11 cellular contexts compared by ENCODE assay signal in the genomic region with DNA sequence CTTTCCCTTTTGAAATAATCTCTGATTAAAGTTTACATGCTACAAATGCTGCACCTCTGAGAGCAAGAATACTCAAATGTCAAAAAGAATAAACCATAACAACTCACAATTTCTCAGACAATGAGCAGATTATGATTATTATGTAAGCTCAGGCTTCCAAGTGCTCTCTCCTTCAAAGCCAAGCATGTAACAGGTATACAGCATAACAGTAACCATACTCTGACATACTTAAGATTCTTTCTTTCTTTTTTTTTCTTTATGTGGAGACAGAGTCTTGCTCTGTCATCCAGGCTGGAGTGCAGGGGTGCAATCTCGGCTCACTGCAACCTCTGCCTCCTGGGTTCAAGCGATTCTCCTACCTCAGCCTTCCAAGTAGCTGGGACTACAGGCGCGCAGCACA.
A peak's percentile ranks its signal among the peaks of the same experiment; 100 is the strongest.
DNase-seq lines count a peak whose midpoint lies in the region; ATAC-seq and TF ChIP-seq lines count a peak whose summit lies in the region.
"Had no signal": no experiment of that assay in that cellular context is flagged by ENCODE, and none has a peak within 500 bp of the region (broad histone marks: within the 10 kb centered on the region; RNA-seq: fewer than 3 reads in every experiment).

No MANE protein-coding gene starts in this region.

- no peak overlapping the region for H3K4me2 ChIP-seq in mammary epithelial cell (ENCODE audit: insufficient read depth, low read depth, low read length)

- H3K27me3 ChIP-seq in mammary epithelial cell (ENCODE audit: insufficient read depth, low read length) (no peaks in the 10 kb centered on the region), breast epithelium (no peaks in the 10 kb centered on the region), upper lobe of left lung (no peaks in the 10 kb centered on the region), Caco-2 (replicated peaks; ENCODE audit: control insufficient read depth, insufficient read depth, low read length) (no peaks in the 10 kb centered on the region)

- no peak overlapping the region for H3K9ac ChIP-seq in mammary epithelial cell (ENCODE audit: insufficient read depth, low read length)

- peaks cover 17% of the 10 kb centered on the region for H3K4me1 ChIP-seq in mammary epithelial cell (ENCODE audit: insufficient read depth, low read length)
- no peaks in the 10 kb centered on the region for H3K4me1 ChIP-seq in breast epithelium
- peaks cover 10 to 13% (median 12%) of the 10 kb centered on the region in 4 donors for H3K4me1 ChIP-seq in upper lobe of left lung
- peaks cover 22% of the 10 kb centered on the region for H3K4me1 ChIP-seq in Caco-2

- H3K36me3 ChIP-seq in mammary epithelial cell (ENCODE audit: insufficient read depth, low read length), result no peaks in the 10 kb centered on the region
- H3K36me3 ChIP-seq in breast epithelium, result no peaks in the 10 kb centered on the region
- H3K36me3 ChIP-seq in upper lobe of left lung, result no peaks in the 10 kb centered on the region
- H3K36me3 ChIP-seq in Caco-2 (ENCODE audit: control insufficient read depth, insufficient read depth, low read length), result no peaks in the 10 kb centered on the region

- TF ChIP-seq POLR2A in breast epithelium (IDR thresholded peaks at IDR 0.05), result no peak
- TF ChIP-seq POLR2A in upper lobe of left lung (IDR thresholded peaks at IDR 0.05), result no peak

- H2AFZ ChIP-seq in mammary epithelial cell (ENCODE audit: low read depth, low read length), result no peak overlapping the region

- H3K79me2 ChIP-seq in mammary epithelial cell (ENCODE audit: insufficient read depth, low read length), result peaks cover 65% of the 10 kb centered on the region

- CTCF ChIA-PET in MCF 10A (lab: Yijun Ruan, JAX) (no interaction called here), mammary epithelial cell (lab: Charles Lee; ENCODE audit: low non-redundant PET) (no interaction called here), Caco-2 (lab: Charles Lee) (no interaction called here)

- H3K9me3 Mint-ChIP-seq in MCF 10A (ENCODE audit: unreplicated experiment) (no peaks in the 10 kb centered on the region), natural killer cell (no peaks in the 10 kb centered on the region), Caco-2 (ENCODE audit: unreplicated experiment) (no peaks in the 10 kb centered on the region)

- BruUV-seq in MCF 10A (replicated peaks; lab: Mats Ljungman, UMichigan) (no TSS peak), mammary epithelial cell (replicated peaks; lab: Mats Ljungman, UMichigan) (no TSS peak), Caco-2 (replicated peaks; lab: Mats Ljungman, UMichigan) (no TSS peak)

- H3K27me3 Mint-ChIP-seq in MCF 10A (ENCODE audit: insufficient read depth, unreplicated experiment) (no peaks in the 10 kb centered on the region), natural killer cell (ENCODE audit: low read depth in 2 of 2) (no peaks in the 10 kb centered on the region), Caco-2 (ENCODE audit: insufficient read depth, unreplicated experiment) (no peaks in the 10 kb centered on the region)

- intact Hi-C loops in MCF 10A (cut with micrococcal nuclease), result no loop called here
- intact Hi-C loops in mammary epithelial cell (cut with micrococcal nuclease), result no loop called here
- intact Hi-C loops in breast epithelium (cut with DNase I; ENCODE audit: low total_unique reads), result no loop called here
- intact Hi-C loops in natural killer cell (cut with micrococcal nuclease), result loop anchor here (5.0 kb wide), 1 partner anchor 156 kb away; the partner anchor contains the start of gene EIF4G3
- intact Hi-C loops in Caco-2 (cut with micrococcal nuclease; ENCODE audit: unreplicated experiment), result no loop called here

- TF ChIP-seq CTCF in MCF 10A (IDR thresholded peaks at IDR 0.05; ENCODE audit: unreplicated experiment), result no peak
- TF ChIP-seq CTCF in mammary epithelial cell (conservative IDR thresholded peaks at IDR 0.05 in 1 of 2, IDR thresholded peaks at IDR 0.05 in 1 of 2; ENCODE audit: extremely low read depth in 1 of 2, insufficient read depth in 1 of 2, low read depth in 1 of 2, low read length in 2 of 2), result no peak
- TF ChIP-seq CTCF in breast epithelium (IDR thresholded peaks at IDR 0.05), result no peak
- TF ChIP-seq CTCF in natural killer cell (IDR thresholded peaks at IDR 0.05), result no peak
- TF ChIP-seq CTCF in upper lobe of left lung (IDR thresholded peaks at IDR 0.05), result no peak
- TF ChIP-seq CTCF in Caco-2 (IDR thresholded peaks at IDR 0.05; ENCODE audit: insufficient read depth in 1 of 2, low read depth in 1 of 2, low read length in 1 of 2, severe bottlenecking in 1 of 2, unreplicated experiment in 1 of 2), result no peak

- H4K20me1 ChIP-seq in mammary epithelial cell (ENCODE audit: insufficient read depth, low read length), result no peaks in the 10 kb centered on the region

- POLR2A ChIA-PET in MCF 10A (lab: Yijun Ruan, JAX) (interaction anchor here (0.6 to 1.0 kb wide), 3 partner anchors 14 to 118 kb away, joined by 3 read pairs; no protein-coding TSS in a partner anchor), Caco-2 (lab: Charles Lee) (no interaction called here)

- dilution Hi-C loops in mammary epithelial cell (cut with HindIII; ENCODE audit: low sequenced_read_pairs), result no loop called here

- H3K4me3 ChIP-seq in mammary epithelial cell (replicated peaks in 1 of 3; ENCODE audit: insufficient read depth in 1 of 3, low read depth in 2 of 3, low read length in 3 of 3) (no peak overlapping the region), breast epithelium (no peak overlapping the region), upper lobe of left lung (no peak overlapping the region), Caco-2 (ENCODE audit: low read depth, low read length) (no peak overlapping the region)

- H3K27ac ChIP-seq in mammary epithelial cell (ENCODE audit: insufficient read depth, low read depth, low read length) (no peak overlapping the region), breast epithelium (peak overlapping the region; percentile 86 to 93), upper lobe of left lung (peak overlapping the region; percentile 73 to 85 (median 77))

- WGBS in mammary epithelial cell (ENCODE audit: low coverage, missing lambda C conversion rate), result 76% methylated on average over 4 of the region's 4 CpGs
- 88 to 90% methylated on average over 4 of the region's 4 CpGs for WGBS in upper lobe of left lung, 2 donors

- ATAC-seq in natural killer cell (no peak), upper lobe of left lung (ENCODE audit: low FRiP score in 2 of 2) (peak in 1 of 2 donors; percentile 55), GM21360 (IDR thresholded peaks at IDR 0.05; ENCODE audit: unreplicated experiment) (no peak), GM18907 (IDR thresholded peaks at IDR 0.05; ENCODE audit: unreplicated experiment) (no peak)

- DNase-seq in MCF 10A (ENCODE audit: unreplicated experiment) (no peak), mammary epithelial cell (no peak), breast epithelium (ENCODE audit: low spot score in 2 of 2) (no peak), natural killer cell (no peak), upper lobe of left lung (no peak), Caco-2 (no peak)
- DNase-seq: activated T-cell treated with anti-CD3 and anti-CD28 coated beads, Interleukin-2, amount 50 U/mL, for 48 hours; NCI-H1092; NCI-H748 treated with DMSO at 0.1 percent for 48 hours had no signal

- in situ Hi-C loops in mammary epithelial cell (cut with MboI; ENCODE audit: low sequenced_read_pairs in 2 of 2), result no loop called here

- H3K4me1 Mint-ChIP-seq in MCF 10A (ENCODE audit: insufficient read depth, unreplicated experiment) (peaks cover 24% of the 10 kb centered on the region), natural killer cell (peaks cover 32 to 39% of the 10 kb centered on the region in 2 donors), Caco-2 (ENCODE audit: low read depth, unreplicated experiment) (peaks cover 6% of the 10 kb centered on the region)

- H3K27ac Mint-ChIP-seq in MCF 10A (ENCODE audit: low read depth, unreplicated experiment) (peak overlapping the region; percentile 99), natural killer cell (peak overlapping the region; percentile 87 to 98), Caco-2 (ENCODE audit: unreplicated experiment) (no peak overlapping the region)

- TF ChIP-seq EP300 in upper lobe of left lung (IDR thresholded peaks at IDR 0.05), result no peak

- H3K9me3 ChIP-seq in mammary epithelial cell (replicated peaks; ENCODE audit: insufficient read depth, low read length), result no peaks in the 10 kb centered on the region
- no peaks in the 10 kb centered on the region for H3K9me3 ChIP-seq in breast epithelium
- H3K9me3 ChIP-seq in upper lobe of left lung, result no peaks in the 10 kb centered on the region
- no peaks in the 10 kb centered on the region for H3K9me3 ChIP-seq in Caco-2

- H3K36me3 Mint-ChIP-seq in MCF 10A (ENCODE audit: insufficient read depth, unreplicated experiment) (peaks cover 11% of the 10 kb centered on the region), natural killer cell (no peaks in the 10 kb centered on the region), Caco-2 (ENCODE audit: insufficient read depth, unreplicated experiment) (peaks cover 14% of the 10 kb centered on the region)

- no peak overlapping the region for H3K4me3 Mint-ChIP-seq in MCF 10A (ENCODE audit: unreplicated experiment)
- peak overlapping the region; percentile 17 for H3K4me3 Mint-ChIP-seq in natural killer cell
- no peak overlapping the region for H3K4me3 Mint-ChIP-seq in Caco-2 (ENCODE audit: unreplicated experiment)
